19 cellular contexts compared by ENCODE assay signal in the genomic region with DNA sequence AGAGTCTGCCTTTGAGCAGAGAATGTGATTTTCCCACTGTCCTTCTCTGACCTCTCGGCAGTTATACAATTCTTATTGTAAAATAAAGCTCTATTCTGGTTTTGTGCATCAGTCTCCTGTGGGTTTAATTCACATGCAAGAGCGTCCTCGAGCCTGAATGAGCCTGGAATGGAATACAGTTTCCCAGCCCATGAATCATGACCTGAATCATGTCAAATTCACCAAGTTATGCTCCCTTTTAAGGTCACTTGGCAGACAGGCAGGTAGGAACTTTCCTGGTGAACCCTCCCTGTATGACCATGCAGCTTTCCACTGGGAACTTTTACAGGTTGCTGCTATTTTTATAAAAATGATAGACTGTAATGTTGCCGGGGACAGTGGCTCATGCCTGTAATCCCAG. TPM values are rescaled to one million over a fixed set of nuclear protein-coding genes. Genes with fewer than 3 reads are reported as not detected.
DNase-seq lines count a peak whose midpoint lies in the region; ATAC-seq and TF ChIP-seq lines count a peak whose summit lies in the region.
"Had no signal": no experiment of that assay in that cellular context is flagged by ENCODE, and none has a peak within 500 bp of the region (broad histone marks: within the 10 kb centered on the region; RNA-seq: fewer than 3 reads in every experiment).

No MANE protein-coding gene starts in this region.

- H4K20me1 ChIP-seq in mammary epithelial cell (ENCODE audit: insufficient read depth, low read length), result no peaks in the 10 kb centered on the region

- H3K27me3 ChIP-seq in mammary epithelial cell (ENCODE audit: insufficient read depth, low read length) (no peaks in the 10 kb centered on the region), kidney epithelial cell (ENCODE audit: control insufficient read depth, insufficient read depth, low read length) (no peaks in the 10 kb centered on the region)
- H3K27me3 ChIP-seq: BLaER1 treated with 17β-estradiol and CSF1 and Interleukin-3, amounts not matched to agents 10 nM and 100 nM had no signal

- POLR2A ChIA-PET in MCF 10A (lab: Yijun Ruan, JAX), result no interaction called here

- H3K36me3 Mint-ChIP-seq in MCF 10A (ENCODE audit: insufficient read depth, unreplicated experiment), result peaks cover 4% of the 10 kb centered on the region
- H3K36me3 Mint-ChIP-seq in activated T-cell treated with anti-CD3 and anti-CD28 coated beads, Interleukin-2, amount 50 U/mL, for 72 hours (ENCODE audit: insufficient read depth in 2 of 2), result peaks cover 0 to 2% of the 10 kb centered on the region in 2 donors

- H3K4me1 ChIP-seq in mammary epithelial cell (ENCODE audit: insufficient read depth, low read length), result peaks cover 7% of the 10 kb centered on the region

- H3K36me3 ChIP-seq in mammary epithelial cell (ENCODE audit: insufficient read depth, low read length), result no peaks in the 10 kb centered on the region
- no peaks in the 10 kb centered on the region for H3K36me3 ChIP-seq in kidney epithelial cell (ENCODE audit: control insufficient read depth, insufficient read depth, low read length)

- CTCF ChIA-PET in mammary epithelial cell (lab: Charles Lee; ENCODE audit: low non-redundant PET) (no interaction called here), MCF 10A (lab: Yijun Ruan, JAX) (interaction anchor here (0.6 kb wide), 1 partner anchor 81 kb away, joined by 3 read pairs; no protein-coding TSS in a partner anchor)

- H3K27ac Mint-ChIP-seq in MCF 10A (ENCODE audit: low read depth, unreplicated experiment), result no peak overlapping the region
- H3K27ac Mint-ChIP-seq in activated T-cell treated with anti-CD3 and anti-CD28 coated beads, Interleukin-2, amount 50 U/mL, for 72 hours, result no peak overlapping the region

- H3K4me3 ChIP-seq in mammary epithelial cell (replicated peaks in 1 of 3; ENCODE audit: insufficient read depth in 1 of 3, low read depth in 2 of 3, low read length in 3 of 3), result no peak overlapping the region
- H3K4me3 ChIP-seq in kidney epithelial cell (ENCODE audit: low read depth, low read length), result no peak overlapping the region
- H3K4me3 ChIP-seq: BLaER1 treated with 17β-estradiol and CSF1 and Interleukin-3, amounts not matched to agents 10 nM and 100 nM; K562 had no signal

- TF ChIP-seq CTCF in mammary epithelial cell (conservative IDR thresholded peaks at IDR 0.05 in 1 of 2, IDR thresholded peaks at IDR 0.05 in 1 of 2; ENCODE audit: extremely low read depth in 1 of 2, insufficient read depth in 1 of 2, low read depth in 1 of 2, low read length in 2 of 2) (no peak), MCF 10A (IDR thresholded peaks at IDR 0.05; ENCODE audit: unreplicated experiment) (no peak), kidney epithelial cell (IDR thresholded peaks at IDR 0.05; ENCODE audit: insufficient read depth, low read length, poor library complexity, severe bottlenecking) (no peak), GM20000 (IDR thresholded peaks at IDR 0.05; ENCODE audit: extremely low read depth, missing control alignments) (no peak)

- peaks cover 69% of the 10 kb centered on the region for H3K79me2 ChIP-seq in mammary epithelial cell (ENCODE audit: insufficient read depth, low read length)

- ATAC-seq in HG03039 (IDR thresholded peaks at IDR 0.05; ENCODE audit: unreplicated experiment) (no peak), GM21381 (IDR thresholded peaks at IDR 0.05; ENCODE audit: unreplicated experiment) (no peak)
- no peak for ATAC-seq in activated T-cell treated with anti-CD3 and anti-CD28 coated beads, Interleukin-2, amount 50 U/mL, for 72 hours (replicated peaks in 1 of 2)
- ATAC-seq: K562 had no signal

- intact Hi-C loops in mammary epithelial cell (cut with micrococcal nuclease), result no loop called here
- intact Hi-C loops in MCF 10A (cut with micrococcal nuclease), result no loop called here

- in situ Hi-C loops in mammary epithelial cell (cut with MboI; ENCODE audit: low sequenced_read_pairs in 2 of 2), result no loop called here

- DNase-seq in mammary epithelial cell (peak; percentile 55), MCF 10A (ENCODE audit: unreplicated experiment) (no peak), ecto neural progenitor cell (ENCODE audit: low spot score) (peak; percentile 12), kidney epithelial cell (ENCODE audit: low read depth) (peak; percentile 53), GM20000 (ENCODE audit: low spot score) (no peak)
- no peak for DNase-seq in activated T-cell treated with anti-CD3 and anti-CD28 coated beads, Interleukin-2, amount 50 U/mL, for 72 hours
- DNase-seq: DMS 273 treated with DMSO at 0.1 percent for 48 hours; NCI-H1092; NCI-H1694; NCI-H2107; NCI-H345; NCI-H526 treated with DMSO at 0.1 percent for 48 hours; NK-92 treated with Interleukin-12 subunit alpha and Interleukin-12 subunit beta, amount 100 ng/mL, for 24 hours; OCI-M1 had no signal

- H3K4me1 Mint-ChIP-seq in MCF 10A (ENCODE audit: insufficient read depth, unreplicated experiment), result no peaks in the 10 kb centered on the region
- H3K4me1 Mint-ChIP-seq in activated T-cell treated with anti-CD3 and anti-CD28 coated beads, Interleukin-2, amount 50 U/mL, for 72 hours (ENCODE audit: low read depth), result no peaks in the 10 kb centered on the region

- dilution Hi-C loops in mammary epithelial cell (cut with HindIII; ENCODE audit: low sequenced_read_pairs), result no loop called here

- no peaks in the 10 kb centered on the region for H3K9me3 ChIP-seq in mammary epithelial cell (replicated peaks; ENCODE audit: insufficient read depth, low read length)

- H3K9ac ChIP-seq in mammary epithelial cell (ENCODE audit: insufficient read depth, low read length), result no peak overlapping the region
- H3K9ac ChIP-seq: BLaER1 treated with 17β-estradiol and CSF1 and Interleukin-3, amounts not matched to agents 10 nM and 100 nM had no signal

- H3K4me2 ChIP-seq in mammary epithelial cell (ENCODE audit: insufficient read depth, low read depth, low read length), result no peak overlapping the region
- H3K4me2 ChIP-seq: BLaER1 treated with 17β-estradiol and CSF1 and Interleukin-3, amounts not matched to agents 10 nM and 100 nM had no signal

- WGBS in mammary epithelial cell (ENCODE audit: low coverage, missing lambda C conversion rate), result 68% methylated on average over 4 of the region's 4 CpGs

- no peak overlapping the region for H3K27ac ChIP-seq in mammary epithelial cell (ENCODE audit: insufficient read depth, low read depth, low read length)
- H3K27ac ChIP-seq: 22Rv1; BLaER1 treated with 17β-estradiol and CSF1 and Interleukin-3, amounts not matched to agents 10 nM and 100 nM had no signal

- H3K27me3 Mint-ChIP-seq in MCF 10A (ENCODE audit: insufficient read depth, unreplicated experiment), result no peaks in the 10 kb centered on the region
- no peaks in the 10 kb centered on the region for H3K27me3 Mint-ChIP-seq in activated T-cell treated with anti-CD3 and anti-CD28 coated beads, Interleukin-2, amount 50 U/mL, for 72 hours (ENCODE audit: low read depth)

- H3K4me3 Mint-ChIP-seq in MCF 10A (ENCODE audit: unreplicated experiment), result no peak overlapping the region
- no peak overlapping the region for H3K4me3 Mint-ChIP-seq in activated T-cell treated with anti-CD3 and anti-CD28 coated beads, Interleukin-2, amount 50 U/mL, for 72 hours

- H3K9me3 Mint-ChIP-seq in MCF 10A (ENCODE audit: unreplicated experiment), result no peaks in the 10 kb centered on the region
- H3K9me3 Mint-ChIP-seq in activated T-cell treated with anti-CD3 and anti-CD28 coated beads, Interleukin-2, amount 50 U/mL, for 72 hours, result no peaks in the 10 kb centered on the region

- no TSS peak for BruUV-seq in mammary epithelial cell (replicated peaks; lab: Mats Ljungman, UMichigan)
- BruUV-seq in MCF 10A (replicated peaks; lab: Mats Ljungman, UMichigan), result no TSS peak

- H2AFZ ChIP-seq in mammary epithelial cell (ENCODE audit: low read depth, low read length), result no peak overlapping the region

RNA-seq across cellular contexts. Expression of a gene that starts 41.7 kb away (rescaled TPM):
- 10 to 100 TPM; 36.2 to 42.4 TPM for total RNA-seq in mammary epithelial cell
- 9.4 TPM for polyA plus RNA-seq in mammary epithelial cell
- 35.6 TPM for polyA minus RNA-seq in mammary epithelial cell
- total RNA-seq in MCF 10A (2022), result 39.9 and 49.3 TPM in 2 replicates
- total RNA-seq in kidney epithelial cell, result 13.1 and 14.5 TPM in 2 replicates
- total RNA-seq in activated T-cell treated with anti-CD3 and anti-CD28 coated beads, Interleukin-2, amount 50 U/mL, for 72 hours, result 10 to 100 TPM; 14.3 to 15.3 TPM

Comparison
In these comparisons a context has a peak if more than half of its experiments do, and no peak if none do; other contexts are left out.
1. DNase-seq: peak in mammary epithelial cell (single experiment), ecto neural progenitor cell (single experiment) and kidney epithelial cell (single experiment); none in MCF 10A (single experiment), GM20000 (single experiment) and activated T-cell treated with anti-CD3 and anti-CD28 coated beads, Interleukin-2, amount 50 U/mL, for 72 hours (0 of 2).